ENCODE assay signal across 8 cellular contexts in genomic region chr4:75724066-75724866, GRCh38. TPM values are rescaled to one million over a fixed set of nuclear protein-coding genes. Genes with fewer than 3 reads are reported as not detected.
DNase-seq lines count a peak whose midpoint lies in the region; ATAC-seq and TF ChIP-seq lines count a peak whose summit lies in the region.

USO1 (plus strand) TSS chr4:75724577; CDS start chr4:75724820, 243 bp downstream.

- peaks cover 8% of the 10 kb centered on the region for H3K4me1 ChIP-seq in colonic mucosa

- peak within 1 kb of the TSS; percentile 97 to 98 for H3K9ac ChIP-seq in colonic mucosa (ENCODE audit: low read depth in 2 of 2, low read length in 2 of 2)

- DNase-seq in NCI-H526 (lab: John Stamatoyannopoulos, UW) (peak; percentile 95 to 97), colonic mucosa (peak; percentile 100)
- DNase-seq in activated CD4-positive, alpha-beta T cell treated with anti-CD3 and anti-CD28 coated beads for 48 hours: peak; percentile 100
- peak; percentile 97 to 99 for DNase-seq in stimulated activated CD4-positive, alpha-beta T cell treated with anti-CD3 and anti-CD28 coated beads, Interleukin-1b, Interleukin-23, amount 100 ng/mL, for 4 hours (ENCODE audit: low read depth in 2 of 2)

- ATAC-seq in GM19324 (IDR thresholded peaks at IDR 0.05; ENCODE audit: low FRiP score, unreplicated experiment) (peak; percentile 94), HG03469 (IDR thresholded peaks at IDR 0.05; ENCODE audit: unreplicated experiment) (peak; percentile 82)

- H3K9me3 ChIP-seq in colonic mucosa: no peaks in the 10 kb centered on the region

- TF ChIP-seq CTCF in C4-2B (conservative IDR thresholded peaks at IDR 0.05): peak; percentile 90
- peak; percentile 76 for TF ChIP-seq CTCF in colonic mucosa (IDR thresholded peaks at IDR 0.05)

- H3K4me3 ChIP-seq in colonic mucosa: peak within 1 kb of the TSS; percentile 95

- peak within 1 kb of the TSS; percentile 88 for H3K27ac ChIP-seq in C4-2B
- peak within 1 kb of the TSS; percentile 95 for H3K27ac ChIP-seq in colonic mucosa
- peak within 1 kb of the TSS; percentile 82 for H3K27ac ChIP-seq in layer of hippocampus (ENCODE audit: low read depth, low read length)

- intact Hi-C loops in colonic mucosa (cut with DNase I): no loop called here

- no peaks in the 10 kb centered on the region for H3K27me3 ChIP-seq in colonic mucosa
- no peaks in the 10 kb centered on the region for H3K27me3 ChIP-seq in layer of hippocampus (ENCODE audit: control insufficient read depth, insufficient read depth, low read length)

- no peaks in the 10 kb centered on the region for H3K36me3 ChIP-seq in colonic mucosa

RNA-seq across cellular contexts. Expression of gene USO1, which starts in this region (rescaled TPM):
- total RNA-seq in colonic mucosa: 10 to 100 TPM; 54.7 to 63.0 TPM

Comparison
In these comparisons a context has a peak if more than half of its experiments do, and no peak if none do; other contexts are left out.
1. Peak in every context shown above with its lines: DNase-seq, ATAC-seq, H3K4me3 ChIP-seq and H3K27ac ChIP-seq.